Comparison of ENCODE assay signal across 6 cellular contexts in genomic region chr2:85560403-85560726, GRCh38. TPM values are rescaled to one million over a fixed set of nuclear protein-coding genes. Genes with fewer than 3 reads are reported as not detected.
DNase-seq lines count a peak whose midpoint lies in the region; FAIRE-seq and TF ChIP-seq lines count a peak whose summit lies in the region.
"Not testable (repeated sequence)": the region's sequence is repeated elsewhere in the genome, so short reads cannot be mapped to it uniquely, and the experiment has no call there.

No MANE protein-coding gene starts in this region.

- H3K4me3 ChIP-seq in HEK293 (ENCODE audit: low read depth, low read length): peak overlapping the region; percentile 80
- peak overlapping the region; percentile 98 for H3K4me3 ChIP-seq in WERI-Rb-1 (ENCODE audit: low read depth, low read length)
- H3K4me3 ChIP-seq in bronchial epithelial cell (ENCODE audit: low read depth, low read length): peak overlapping the region; percentile 68
- peak overlapping the region; percentile 57; the same call in 1 of the 2 replicates for H3K4me3 ChIP-seq in iPS DF 6.9 (ENCODE audit: low read length)
- peak overlapping the region; percentile 98 for H3K4me3 ChIP-seq in osteoblast (ENCODE audit: insufficient read depth, low read length)
- H3K4me3 ChIP-seq in vagina: peak overlapping the region; percentile 73 to 90

- not testable (repeated sequence) for TF ChIP-seq POLR2A in vagina (IDR thresholded peaks at IDR 0.05)

- peaks cover 51% of the 10 kb centered on the region for H3K79me2 ChIP-seq in osteoblast (ENCODE audit: insufficient read depth, low read length)

- not testable (repeated sequence) for H3K9me3 ChIP-seq in HEK293 (ENCODE audit: control insufficient read depth, insufficient read depth, low read depth, low read length); WERI-Rb-1 (ENCODE audit: severe bottlenecking); iPS DF 6.9 (ENCODE audit: control insufficient read depth, insufficient read depth, low read length); osteoblast (ENCODE audit: low read depth, low read length); vagina

- H4K20me1 ChIP-seq in osteoblast (ENCODE audit: insufficient read depth, low read length): peaks cover 13% of the 10 kb centered on the region

- H3K27me3 ChIP-seq in WERI-Rb-1 (ENCODE audit: insufficient read depth, low read depth, severe bottlenecking); bronchial epithelial cell (ENCODE audit: control insufficient read depth, insufficient read depth, low read length); iPS DF 6.9 (ENCODE audit: control insufficient read depth, insufficient read depth, low read length); osteoblast (ENCODE audit: insufficient read depth, low read length); vagina: not testable (repeated sequence)

- not testable (repeated sequence) for H3K4me1 ChIP-seq in HEK293 (ENCODE audit: control insufficient read depth, insufficient read depth, low read length); iPS DF 6.9 (ENCODE audit: control insufficient read depth, insufficient read depth, low read length)
- peaks cover 12% of the 10 kb centered on the region for H3K4me1 ChIP-seq in osteoblast (ENCODE audit: insufficient read depth, low read length)
- H3K4me1 ChIP-seq in vagina: peaks cover 25% of the 10 kb centered on the region

- WGBS in iPS DF 6.9 (ENCODE audit: insufficient coverage, insufficient read length): no CpG with 5 or more reads among the region's 12 CpGs

- peak overlapping the region; percentile 97 for H3K4me2 ChIP-seq in osteoblast (ENCODE audit: insufficient read depth, low read length)

- POLR2A ChIA-PET in HEK293 (lab: Yijun Ruan, JAX): interaction anchor here (0.7 to 3.9 kb wide), 14 partner anchors 8 to 232 kb away, joined by 3 to 33 read pairs (median 6); partner anchors contain the start of genes C2orf68, MAT2A, RNF181 and TGOLN2

- not testable (repeated sequence) for DNase-seq in WERI-Rb-1; bronchial epithelial cell (ENCODE audit: low read depth); iPS DF 6.9 (ENCODE audit: low read depth, low spot score); osteoblast (ENCODE audit: insufficient read length, low spot score, missing footprints); vagina (ENCODE audit: extremely low spot score in 2 of 2)

- H3K27ac ChIP-seq in HEK293 (ENCODE audit: extremely low read depth, low read depth, low read length) (peak overlapping the region; percentile 47; the same call in 1 of the 2 replicates), osteoblast (ENCODE audit: low read depth, low read length) (peak overlapping the region; percentile 72)
- not testable (repeated sequence) for H3K27ac ChIP-seq in WERI-Rb-1; iPS DF 6.9 (ENCODE audit: low read length); vagina

- TF ChIP-seq CTCF in HEK293 (tag by site-specific recombination; IDR thresholded peaks at IDR 0.05); WERI-Rb-1 (IDR thresholded peaks at IDR 0.05; ENCODE audit: low read depth, low read length); bronchial epithelial cell (IDR thresholded peaks at IDR 0.05; ENCODE audit: insufficient read depth, low read length, severe bottlenecking); osteoblast (IDR thresholded peaks at IDR 0.05; ENCODE audit: extremely low read depth, low read depth, low read length); vagina (IDR thresholded peaks at IDR 0.05): not testable (repeated sequence)

- H2AFZ ChIP-seq in osteoblast (ENCODE audit: low read length): peak overlapping the region; percentile 100

- not testable (repeated sequence) for FAIRE-seq in bronchial epithelial cell (lab: Jason Lieb, UNC)

- H3K36me3 ChIP-seq in HEK293 (ENCODE audit: control insufficient read depth in 2 of 2, insufficient read depth in 1 of 2, low read length in 2 of 2) (peaks cover 6 to 33% of the 10 kb centered on the region in 2 experiments; a peak in 2 of 3 replicates), WERI-Rb-1 (peaks cover 19% of the 10 kb centered on the region), osteoblast (ENCODE audit: insufficient read depth, low read length) (peaks cover 26% of the 10 kb centered on the region), vagina (peaks cover 0 to 14% of the 10 kb centered on the region in 2 donors)
- H3K36me3 ChIP-seq in bronchial epithelial cell (ENCODE audit: control insufficient read depth, insufficient read depth, low read length); iPS DF 6.9 (ENCODE audit: control insufficient read depth, insufficient read depth, low read length): not testable (repeated sequence)

- CTCF ChIA-PET in HEK293 (lab: Yijun Ruan, JAX): interaction anchor here (1.1 to 2.6 kb wide), 3 partner anchors 9 to 141 kb away, joined by 3 to 15 read pairs (median 12); no protein-coding TSS in a partner anchor

- intact Hi-C loops in vagina (cut with DNase I): not testable (repeated sequence)

RNA-seq across cellular contexts. Expression of gene GGCX, which starts 0.9 kb away (rescaled TPM):
- total RNA-seq in bronchial epithelial cell (27.9 and 33.0 TPM in 2 replicates), osteoblast (40.9 and 52.5 TPM in 2 replicates), vagina (18.2 TPM)

RNA-seq across cellular contexts. Expression of gene VAMP8, which starts 17.0 kb away (rescaled TPM):
- 41.3 and 67.6 TPM in 2 replicates for total RNA-seq in bronchial epithelial cell
- 2.1 and 2.5 TPM in 2 replicates for total RNA-seq in osteoblast
- total RNA-seq in vagina: 46.2 TPM

RNA-seq across cellular contexts. Expression of gene MAT2A, which starts 21.4 kb away (rescaled TPM):
- total RNA-seq in bronchial epithelial cell: 81.9 and 103 TPM in 2 replicates
- total RNA-seq in osteoblast: 124 and 142 TPM in 2 replicates
- 177 TPM for total RNA-seq in vagina

RNA-seq across cellular contexts. Expression of gene VAMP5, which starts 23.9 kb away (rescaled TPM):
- 4.5 and 5.5 TPM in 2 replicates for total RNA-seq in bronchial epithelial cell
- total RNA-seq in osteoblast: 21.8 and 27.1 TPM in 2 replicates
- total RNA-seq in vagina: 42.5 TPM

RNA-seq across cellular contexts. Expression of gene RNF181, which starts 35.2 kb away (rescaled TPM):
- 240 and 318 TPM in 2 replicates for total RNA-seq in bronchial epithelial cell
- 124 and 146 TPM in 2 replicates for total RNA-seq in osteoblast
- 107 TPM for total RNA-seq in vagina

Comparison
In these comparisons a context has a peak if more than half of its experiments do, and no peak if none do; other contexts are left out.
1. RNA of gene VAMP8, which starts 17.0 kb away (total RNA-seq): 46.2 TPM in vagina (single experiment) and 41.3 to 67.6 TPM in bronchial epithelial cell; 2.1 to 2.5 TPM in osteoblast; every median in the first group is over 10 times any median in the second.
2. Peak in every context shown above with its lines, with median percentiles within 50 percentile points of each other: H3K4me3 ChIP-seq.